8 cellular contexts compared by ENCODE assay signal in genomic region chr6:163023700-163024099, GRCh38.
"Had no signal": no experiment of that assay in that cellular context is flagged by ENCODE, and none has a peak within 500 bp of the region (broad histone marks: within the 10 kb centered on the region; RNA-seq: fewer than 3 reads in every experiment).

No MANE protein-coding gene starts in this region.

- DNase-seq: IMR-90, KBM-7, KG1 had no signal

- H3K27ac ChIP-seq: HL-60, KMS-11 had no signal

- FAIRE-seq: HepG2, HTR-8/SVneo, K562 had no signal

- ATAC-seq: HepG2, K562 had no signal

- H3K4me3 ChIP-seq: K562 had no signal
